Comparison of ENCODE assay signal across 14 cellular contexts in the genomic region with DNA sequence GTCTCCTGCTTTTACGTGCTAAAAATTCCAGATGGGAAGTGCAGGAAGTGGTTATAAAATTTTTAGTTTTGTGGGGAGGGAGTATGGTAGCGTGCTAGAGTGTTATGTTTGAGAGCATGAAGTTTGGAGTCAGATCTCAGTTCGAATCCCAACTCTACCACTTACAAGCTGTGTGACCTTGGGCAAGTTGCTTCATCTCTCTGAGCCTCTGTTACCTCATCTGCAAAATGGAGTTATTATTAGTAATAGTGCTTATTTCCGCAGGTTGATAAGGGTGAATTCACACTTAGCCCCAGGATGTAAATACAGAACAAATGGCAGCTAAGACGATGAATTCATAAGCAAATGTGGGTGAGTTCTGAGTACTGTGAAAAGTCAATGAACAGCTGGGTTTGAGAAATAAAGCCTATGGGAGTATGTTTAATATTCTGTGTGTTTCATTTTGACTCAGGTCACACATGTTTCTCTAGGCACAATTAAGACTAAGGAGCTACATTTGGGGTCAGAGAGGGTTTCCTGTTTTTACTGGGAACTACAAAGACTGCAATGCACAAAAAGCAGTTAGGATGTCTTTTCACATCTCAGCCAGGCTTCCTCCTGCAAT.
A peak's percentile ranks its signal among the peaks of the same experiment; 100 is the strongest.
DNase-seq lines count a peak whose midpoint lies in the region; ATAC-seq and TF ChIP-seq lines count a peak whose summit lies in the region.
"Had no signal": no experiment of that assay in that cellular context is flagged by ENCODE, and none has a peak within 500 bp of the region (broad histone marks: within the 10 kb centered on the region; RNA-seq: fewer than 3 reads in every experiment).

No MANE protein-coding gene starts in this region.

- H3K9me3 Mint-ChIP-seq in activated naive CD4-positive, alpha-beta T cell treated with anti-CD3 and anti-CD28 coated beads, Interleukin-2, amount 50 U/mL, for 24 hours: no peaks in the 10 kb centered on the region
- peaks cover 5% of the 10 kb centered on the region for H3K9me3 Mint-ChIP-seq in stimulated activated effector memory CD8-positive, alpha-beta T cell treated with anti-CD3 and anti-CD28 coated beads, Interleukin-12 subunit alpha, Interleukin-12 subunit beta, amount 100 ng/mL, for 72 hours
- no peaks in the 10 kb centered on the region for H3K9me3 Mint-ChIP-seq in endothelial cell (ENCODE audit: unreplicated experiment)
- H3K9me3 Mint-ChIP-seq: neural crest cell had no signal

- no peak for TF ChIP-seq CTCF in endothelial cell (IDR thresholded peaks at IDR 0.05; ENCODE audit: unreplicated experiment)

- DNase-seq in activated naive CD4-positive, alpha-beta T cell (lab: John Stamatoyannopoulos, UW): no peak
- DNase-seq in stimulated activated effector memory CD8-positive, alpha-beta T cell treated with anti-CD3 and anti-CD28 coated beads, Interleukin-12 subunit alpha, Interleukin-12 subunit beta, amount 100 ng/mL, for 72 hours (ENCODE audit: low spot score in 2 of 2): no peak
- DNase-seq in NCI-H1417 (lab: John Stamatoyannopoulos, UW) (no peak), endothelial cell (ENCODE audit: low spot score) (no peak)
- DNase-seq: activated CD4-positive, alpha-beta memory T cell treated with anti-CD3 and anti-CD28 coated beads, Interleukin-2, amount 10 ng/mL, durations not matched to agents 7 days and 5 days; amygdala; DMS79 treated with DMSO at 0.1 percent for 48 hours; dorsolateral prefrontal cortex; NCI-H1436 treated with DMSO at 0.1 percent for 48 hours had no signal

- no peak overlapping the region for H3K27ac Mint-ChIP-seq in activated naive CD4-positive, alpha-beta T cell treated with anti-CD3 and anti-CD28 coated beads, Interleukin-2, amount 50 U/mL, for 24 hours
- H3K27ac Mint-ChIP-seq in stimulated activated effector memory CD8-positive, alpha-beta T cell treated with anti-CD3 and anti-CD28 coated beads, Interleukin-12 subunit alpha, Interleukin-12 subunit beta, amount 100 ng/mL, for 72 hours: no peak overlapping the region
- H3K27ac Mint-ChIP-seq in endothelial cell (ENCODE audit: unreplicated experiment): no peak overlapping the region
- H3K27ac Mint-ChIP-seq: activated CD4-positive, alpha-beta memory T cell treated with anti-CD3 and anti-CD28 coated beads, Interleukin-2, amount 10 ng/mL, durations not matched to agents 7 days and 5 days had no signal

- H3K4me1 Mint-ChIP-seq in activated naive CD4-positive, alpha-beta T cell treated with anti-CD3 and anti-CD28 coated beads, Interleukin-2, amount 50 U/mL, for 24 hours: peaks cover 29% of the 10 kb centered on the region
- H3K4me1 Mint-ChIP-seq in stimulated activated effector memory CD8-positive, alpha-beta T cell treated with anti-CD3 and anti-CD28 coated beads, Interleukin-12 subunit alpha, Interleukin-12 subunit beta, amount 100 ng/mL, for 72 hours: no peaks in the 10 kb centered on the region
- H3K4me1 Mint-ChIP-seq in endothelial cell (ENCODE audit: unreplicated experiment): peaks cover 12% of the 10 kb centered on the region

- peak overlapping the region; percentile 73 for H3K4me3 Mint-ChIP-seq in activated naive CD4-positive, alpha-beta T cell treated with anti-CD3 and anti-CD28 coated beads, Interleukin-2, amount 50 U/mL, for 24 hours
- H3K4me3 Mint-ChIP-seq in stimulated activated effector memory CD8-positive, alpha-beta T cell treated with anti-CD3 and anti-CD28 coated beads, Interleukin-12 subunit alpha, Interleukin-12 subunit beta, amount 100 ng/mL, for 72 hours: no peak overlapping the region
- H3K4me3 Mint-ChIP-seq in endothelial cell (ENCODE audit: unreplicated experiment): no peak overlapping the region
- H3K4me3 Mint-ChIP-seq: neural crest cell had no signal

- no peaks in the 10 kb centered on the region for H3K27me3 Mint-ChIP-seq in activated naive CD4-positive, alpha-beta T cell treated with anti-CD3 and anti-CD28 coated beads, Interleukin-2, amount 50 U/mL, for 24 hours
- H3K27me3 Mint-ChIP-seq in endothelial cell (ENCODE audit: unreplicated experiment): no peaks in the 10 kb centered on the region
- H3K27me3 Mint-ChIP-seq: activated CD4-positive, alpha-beta memory T cell treated with anti-CD3 and anti-CD28 coated beads, Interleukin-2, amount 10 ng/mL, durations not matched to agents 7 days and 5 days had no signal

- ATAC-seq in GM21723 (IDR thresholded peaks at IDR 0.05; ENCODE audit: unreplicated experiment): peak; percentile 63
- peak; percentile 81 for ATAC-seq in HG03565 (IDR thresholded peaks at IDR 0.05; ENCODE audit: unreplicated experiment)
- peak; percentile 31 for ATAC-seq in stimulated activated effector memory CD8-positive, alpha-beta T cell treated with anti-CD3 and anti-CD28 coated beads, Interleukin-12 subunit alpha, Interleukin-12 subunit beta, amount 100 ng/mL, for 72 hours
- no peak for ATAC-seq in HG03039 (IDR thresholded peaks at IDR 0.05; ENCODE audit: unreplicated experiment)

- H3K36me3 Mint-ChIP-seq in activated naive CD4-positive, alpha-beta T cell treated with anti-CD3 and anti-CD28 coated beads, Interleukin-2, amount 50 U/mL, for 24 hours: no peaks in the 10 kb centered on the region
- H3K36me3 Mint-ChIP-seq in stimulated activated effector memory CD8-positive, alpha-beta T cell treated with anti-CD3 and anti-CD28 coated beads, Interleukin-12 subunit alpha, Interleukin-12 subunit beta, amount 100 ng/mL, for 72 hours: no peaks in the 10 kb centered on the region
- H3K36me3 Mint-ChIP-seq in endothelial cell (ENCODE audit: low read depth, unreplicated experiment): no peaks in the 10 kb centered on the region
